In the genomic region with DNA sequence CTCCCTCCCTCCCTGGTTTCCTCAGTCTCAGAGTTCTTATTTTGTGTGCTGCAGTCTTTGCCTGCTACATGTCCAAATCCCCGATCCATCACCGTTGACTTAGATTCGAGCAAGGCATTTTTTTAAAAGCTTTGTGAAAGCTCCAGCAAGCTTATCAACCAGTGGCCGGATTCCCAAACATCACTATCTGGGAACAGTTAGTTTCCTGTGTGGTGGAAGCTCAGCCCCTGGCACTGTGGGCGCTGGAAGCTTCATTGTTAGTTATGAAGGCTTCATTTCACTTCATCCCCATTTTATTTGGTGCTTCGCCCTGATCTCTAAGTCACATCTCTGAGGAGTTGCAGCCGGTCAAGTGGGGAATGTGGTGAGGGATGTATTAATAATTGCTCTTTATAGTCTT, we compare ENCODE assay signal across 21 cellular contexts. TPM values are rescaled to one million over a fixed set of nuclear protein-coding genes. Genes with fewer than 3 reads are reported as not detected.
DNase-seq lines count a peak whose midpoint lies in the region; ATAC-seq and TF ChIP-seq lines count a peak whose summit lies in the region.
"Had no signal": no experiment of that assay in that cellular context is flagged by ENCODE, and none has a peak within 500 bp of the region (broad histone marks: within the 10 kb centered on the region; RNA-seq: fewer than 3 reads in every experiment).

No MANE protein-coding gene starts in this region.

- no peaks in the 10 kb centered on the region for H3K27me3 Mint-ChIP-seq in activated naive CD8-positive, alpha-beta T cell
- no peaks in the 10 kb centered on the region for H3K27me3 Mint-ChIP-seq in activated naive CD8-positive, alpha-beta T cell treated with anti-CD3 and anti-CD28 coated beads for 36 hours
- H3K27me3 Mint-ChIP-seq in WTC11 (ENCODE audit: low read depth): no peaks in the 10 kb centered on the region
- H3K27me3 Mint-ChIP-seq in stimulated activated naive B cell treated with anti-CD40 and anti-IgM and Interleukin-4, amounts not matched to agents 10 μg/mL and 1 μg/mL and 100 μg/mL, for 72 hours: no peaks in the 10 kb centered on the region
- H3K27me3 Mint-ChIP-seq: activated CD8-positive, alpha-beta memory T cell treated with anti-CD3 and anti-CD28 coated beads, Interleukin-2, amount 10 ng/mL, durations not matched to agents 7 days and 5 days; CD4-positive, alpha-beta memory T cell had no signal

- ATAC-seq in WTC11 (no peak), heart left ventricle (peak; percentile 50 to 62 (median 51)), foreskin keratinocyte (no peak), lower lobe of right lung (no peak)
- ATAC-seq in stimulated activated naive B cell treated with anti-CD40 and anti-IgM and Interleukin-4, amounts not matched to agents 10 μg/mL and 1 μg/mL and 100 μg/mL, for 72 hours (replicated peaks): no peak
- ATAC-seq: activated CD8-positive, alpha-beta memory T cell treated with anti-CD3 and anti-CD28 coated beads, Interleukin-2, amount 10 ng/mL, durations not matched to agents 7 days and 5 days had no signal

- TF ChIP-seq CTCF in WTC11 (IDR thresholded peaks at IDR 0.05) (no peak), heart left ventricle (IDR thresholded peaks at IDR 0.05) (no peak), foreskin keratinocyte (conservative IDR thresholded peaks at IDR 0.05) (no peak), lower lobe of right lung (IDR thresholded peaks at IDR 0.05) (no peak)

- H3K27me3 ChIP-seq in heart left ventricle (no peaks in the 10 kb centered on the region), foreskin keratinocyte (no peaks in the 10 kb centered on the region), lower lobe of right lung (ENCODE audit: low read depth) (no peaks in the 10 kb centered on the region)

- CTCF ChIA-PET in WTC11 (lab: Charles Lee): interaction anchor here (0.6 kb wide), 1 partner anchor 387 kb away, joined by 5 read pairs; no protein-coding TSS in a partner anchor

- peaks cover 27% of the 10 kb centered on the region for H3K36me3 Mint-ChIP-seq in activated naive CD8-positive, alpha-beta T cell
- H3K36me3 Mint-ChIP-seq in activated naive CD8-positive, alpha-beta T cell treated with anti-CD3 and anti-CD28 coated beads for 36 hours: peaks cover 37% of the 10 kb centered on the region
- H3K36me3 Mint-ChIP-seq in WTC11: peaks cover 37% of the 10 kb centered on the region
- H3K36me3 Mint-ChIP-seq in stimulated activated naive B cell treated with anti-CD40 and anti-IgM and Interleukin-4, amounts not matched to agents 10 μg/mL and 1 μg/mL and 100 μg/mL, for 72 hours: peaks cover 44 to 61% of the 10 kb centered on the region in 2 donors

- H3K9me3 Mint-ChIP-seq in activated naive CD8-positive, alpha-beta T cell (ENCODE audit: low read depth): no peaks in the 10 kb centered on the region
- no peaks in the 10 kb centered on the region for H3K9me3 Mint-ChIP-seq in activated naive CD8-positive, alpha-beta T cell treated with anti-CD3 and anti-CD28 coated beads for 36 hours
- no peaks in the 10 kb centered on the region for H3K9me3 Mint-ChIP-seq in WTC11
- peaks cover 0 to 3% of the 10 kb centered on the region in 2 donors for H3K9me3 Mint-ChIP-seq in stimulated activated naive B cell treated with anti-CD40 and anti-IgM and Interleukin-4, amounts not matched to agents 10 μg/mL and 1 μg/mL and 100 μg/mL, for 72 hours
- H3K9me3 Mint-ChIP-seq: T-helper 1 cell treated with Interleukin-12 subunit alpha and Interleukin-12 subunit beta and Interleukin-4 antibody, amounts not matched to agents 30 μg/mL and 1 μg/mL, for 36 hours had no signal

- H3K4me1 Mint-ChIP-seq in activated naive CD8-positive, alpha-beta T cell (ENCODE audit: low read depth): no peaks in the 10 kb centered on the region
- H3K4me1 Mint-ChIP-seq in activated naive CD8-positive, alpha-beta T cell treated with anti-CD3 and anti-CD28 coated beads for 36 hours: peaks cover 1% of the 10 kb centered on the region
- H3K4me1 Mint-ChIP-seq in WTC11: peaks cover 8% of the 10 kb centered on the region; the same call in 1 of the 2 replicates
- H3K4me1 Mint-ChIP-seq in stimulated activated naive B cell treated with anti-CD40 and anti-IgM and Interleukin-4, amounts not matched to agents 10 μg/mL and 1 μg/mL and 100 μg/mL, for 72 hours: peaks cover 19 to 32% of the 10 kb centered on the region in 2 donors

- peaks cover 0 to 15% (median 1%) of the 10 kb centered on the region in 12 donors for H3K4me1 ChIP-seq in heart left ventricle
- no peaks in the 10 kb centered on the region for H3K4me1 ChIP-seq in foreskin keratinocyte
- no peaks in the 10 kb centered on the region for H3K4me1 ChIP-seq in lower lobe of right lung

- DNase-seq in activated naive CD8-positive, alpha-beta T cell treated with anti-CD3 and anti-CD28 coated beads for 36 hours: no peak
- DNase-seq in WTC11 (ENCODE audit: low spot score) (no peak), heart left ventricle (no peak), foreskin keratinocyte (no peak), Ammon's horn (ENCODE audit: low spot score) (no peak), lower lobe of right lung (no peak)
- DNase-seq in stimulated activated naive B cell treated with anti-CD40 and anti-IgM and Interleukin-4, amounts not matched to agents 10 μg/mL and 1 μg/mL and 100 μg/mL, for 72 hours: no peak
- DNase-seq: activated CD8-positive, alpha-beta memory T cell treated with anti-CD3 and anti-CD28 coated beads, Interleukin-2, amount 10 ng/mL, durations not matched to agents 7 days and 5 days; activated effector memory CD4-positive, alpha-beta T cell treated with anti-CD3 and anti-CD28 coated beads, Interleukin-2, amount 50 U/mL, for 16 hours; anterior cingulate cortex; CD4-positive, alpha-beta memory T cell; GOT3; MV-4-11; NCI-H2029 treated with DMSO at 0.1 percent for 48 hours; NCI-H510A; posterior cingulate gyrus; SHP77 treated with DMSO at 0.1 percent for 48 hours; stimulated activated CD4-positive, alpha-beta T cell treated with anti-CD3 and anti-CD28 coated beads, Interleukin-4, amount 100 ng/mL, for 1 hour had no signal

- 37 to 42% (median 39%) methylated on average over 7 of the region's 7 CpGs for WGBS in heart left ventricle, 4 donors

- no peak for TF ChIP-seq POLR2A in heart left ventricle (IDR thresholded peaks at IDR 0.05)

- H3K9me3 ChIP-seq in heart left ventricle: no peaks in the 10 kb centered on the region
- no peaks in the 10 kb centered on the region for H3K9me3 ChIP-seq in lower lobe of right lung

- POLR2A ChIA-PET in WTC11 (lab: Charles Lee): no interaction called here

- H3K4me3 ChIP-seq in heart left ventricle (no peak overlapping the region), lower lobe of right lung (no peak overlapping the region)
- H3K4me3 ChIP-seq: skin epidermis had no signal

- H3K27ac Mint-ChIP-seq in activated naive CD8-positive, alpha-beta T cell: peak overlapping the region; percentile 37
- H3K27ac Mint-ChIP-seq in activated naive CD8-positive, alpha-beta T cell treated with anti-CD3 and anti-CD28 coated beads for 36 hours: no peak overlapping the region
- H3K27ac Mint-ChIP-seq in WTC11: peak overlapping the region; percentile 80
- H3K27ac Mint-ChIP-seq in stimulated activated naive B cell treated with anti-CD40 and anti-IgM and Interleukin-4, amounts not matched to agents 10 μg/mL and 1 μg/mL and 100 μg/mL, for 72 hours: peak overlapping the region; percentile 7
- H3K27ac Mint-ChIP-seq: activated CD8-positive, alpha-beta memory T cell treated with anti-CD3 and anti-CD28 coated beads, Interleukin-2, amount 10 ng/mL, durations not matched to agents 7 days and 5 days; T-helper 1 cell treated with Interleukin-12 subunit alpha and Interleukin-12 subunit beta and Interleukin-4 antibody, amounts not matched to agents 30 μg/mL and 1 μg/mL, for 36 hours had no signal

- H3K36me3 ChIP-seq in heart left ventricle (peaks cover 0 to 80% (median 69%) of the 10 kb centered on the region in 9 donors), lower lobe of right lung (peaks cover 85% of the 10 kb centered on the region)

- H3K27ac ChIP-seq in heart left ventricle: peak overlapping the region in 1 of 12 donors; percentile 11
- no peak overlapping the region for H3K27ac ChIP-seq in foreskin keratinocyte
- no peak overlapping the region for H3K27ac ChIP-seq in lower lobe of right lung
- H3K27ac ChIP-seq: skin epidermis had no signal

- intact Hi-C loops in heart left ventricle (cut with DNase I): no loop called here
- intact Hi-C loops in lower lobe of right lung (cut with DNase I): no loop called here

- no peak overlapping the region for H3K4me3 Mint-ChIP-seq in activated naive CD8-positive, alpha-beta T cell
- no peak overlapping the region for H3K4me3 Mint-ChIP-seq in activated naive CD8-positive, alpha-beta T cell treated with anti-CD3 and anti-CD28 coated beads for 36 hours
- H3K4me3 Mint-ChIP-seq in WTC11: no peak overlapping the region
- H3K4me3 Mint-ChIP-seq in stimulated activated naive B cell treated with anti-CD40 and anti-IgM and Interleukin-4, amounts not matched to agents 10 μg/mL and 1 μg/mL and 100 μg/mL, for 72 hours: no peak overlapping the region
- H3K4me3 Mint-ChIP-seq: activated CD8-positive, alpha-beta memory T cell treated with anti-CD3 and anti-CD28 coated beads, Interleukin-2, amount 10 ng/mL, durations not matched to agents 7 days and 5 days; CD4-positive, alpha-beta memory T cell; T-helper 1 cell treated with Interleukin-12 subunit alpha and Interleukin-12 subunit beta and Interleukin-4 antibody, amounts not matched to agents 30 μg/mL and 1 μg/mL, for 36 hours had no signal

TF ChIP-seq in WTC11, 78 proteins besides CTCF, POLR2A, EP300 and RAD21 (continues in another document):
- TF ChIP-seq, protein P1, sequence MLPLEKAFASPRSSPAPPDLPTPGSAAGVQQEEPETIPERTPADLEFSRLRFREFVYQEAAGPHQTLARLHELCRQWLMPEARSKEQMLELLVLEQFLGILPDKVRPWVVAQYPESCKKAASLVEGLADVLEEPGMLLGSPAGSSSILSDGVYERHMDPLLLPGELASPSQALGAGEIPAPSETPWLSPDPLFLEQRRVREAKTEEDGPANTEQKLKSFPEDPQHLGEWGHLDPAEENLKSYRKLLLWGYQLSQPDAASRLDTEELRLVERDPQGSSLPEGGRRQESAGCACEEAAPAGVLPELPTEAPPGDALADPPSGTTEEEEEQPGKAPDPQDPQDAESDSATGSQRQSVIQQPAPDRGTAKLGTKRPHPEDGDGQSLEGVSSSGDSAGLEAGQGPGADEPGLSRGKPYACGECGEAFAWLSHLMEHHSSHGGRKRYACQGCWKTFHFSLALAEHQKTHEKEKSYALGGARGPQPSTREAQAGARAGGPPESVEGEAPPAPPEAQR (CRISPR knock-in tag; IDR thresholded peaks at IDR 0.05): no peak

RNA-seq across cellular contexts. Expression of gene DEK, which starts 44.7 kb away (rescaled TPM):
- 100 to 1,000 TPM; 223 to 241 TPM for total RNA-seq in activated naive CD8-positive, alpha-beta T cell treated with anti-CD3 and anti-CD28 coated beads for 36 hours
- total RNA-seq in WTC11 (2021) (180 to 204 TPM (median 194 TPM) in 3 replicates), heart left ventricle (10 to 100 TPM; 41.3 to 83.0 (median 64.7) TPM), foreskin keratinocyte (125 and 154 TPM in 2 replicates), lower lobe of right lung (78.5 TPM)
- polyA plus RNA-seq in heart left ventricle (10 to 100 TPM; 20.9 to 47.2 TPM), foreskin keratinocyte (58.0 and 78.7 TPM in 2 replicates)

Comparison
In these comparisons a context has a peak if more than half of its experiments do, and no peak if none do; other contexts are left out.
1. ATAC-seq: peak in heart left ventricle (4 of 4); none in WTC11 (single experiment), stimulated activated naive B cell treated with anti-CD40 and anti-IgM and Interleukin-4, amounts not matched to agents 10 μg/mL and 1 μg/mL and 100 μg/mL, for 72 hours (0 of 2), foreskin keratinocyte (single experiment) and lower lobe of right lung (0 of 2).